8 cellular contexts compared by ENCODE assay signal in the genomic region with DNA sequence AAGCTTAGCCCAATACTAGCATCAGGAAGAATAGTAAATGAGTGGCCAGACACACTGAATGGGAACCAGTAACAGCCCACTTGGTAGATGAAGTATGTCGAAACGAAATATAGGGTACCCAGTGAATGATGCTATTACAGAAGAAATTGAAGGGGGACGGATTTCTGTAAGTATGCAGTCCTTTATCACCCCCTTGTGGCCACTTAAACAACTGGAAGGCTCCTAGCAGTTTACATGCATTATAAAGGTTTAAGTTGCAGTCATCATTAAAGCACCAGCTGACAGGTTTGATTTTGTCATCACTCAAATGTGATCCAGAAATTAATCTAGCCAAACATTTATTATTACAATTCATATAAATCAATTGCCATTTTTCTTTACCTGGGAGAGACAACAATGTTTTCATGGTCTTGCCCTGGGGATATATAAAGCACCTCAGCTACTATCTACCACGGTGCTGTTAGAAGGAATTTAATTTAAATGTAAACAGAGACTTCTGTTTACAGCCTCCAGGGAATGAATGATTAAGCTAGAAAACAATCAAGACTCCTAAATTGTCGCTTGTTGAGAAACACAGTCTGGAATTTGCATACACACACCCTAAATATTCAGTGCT. TPM values are rescaled to one million over a fixed set of nuclear protein-coding genes. Genes with fewer than 3 reads are reported as not detected.
A peak's percentile ranks its signal among the peaks of the same experiment; 100 is the strongest.
DNase-seq lines count a peak whose midpoint lies in the region; ATAC-seq, FAIRE-seq and TF ChIP-seq lines count a peak whose summit lies in the region.

No MANE protein-coding gene starts in this region.

- H3K9me3 ChIP-seq in CD4-positive, alpha-beta T cell (ENCODE audit: control insufficient read depth, low read length), result no peaks in the 10 kb centered on the region
- H3K9me3 ChIP-seq in neutrophil, result no peaks in the 10 kb centered on the region

- H3K36me3 ChIP-seq in neutrophil, result peaks cover 31% of the 10 kb centered on the region

- H3K4me3 ChIP-seq in neutrophil (ENCODE audit: low read depth in 1 of 2, low read length in 1 of 2), result no peak overlapping the region

- ATAC-seq in CD4-positive, alpha-beta T cell (ENCODE audit: poor library complexity), result peak; percentile 92
- ATAC-seq in HG03064 (IDR thresholded peaks at IDR 0.05; ENCODE audit: low read depth, unreplicated experiment) (peak; percentile 71), activated B cell treated with CpG ODN at 0.5 μM for 24 hours (ENCODE audit: low read depth) (peak; percentile 83)

- no peak overlapping the region for H3K27ac Mint-ChIP-seq in CD4-positive, alpha-beta T cell
- H3K27ac Mint-ChIP-seq in activated B cell treated with CpG ODN at 0.5 μM for 24 hours, result peak overlapping the region; percentile 35
- H3K27ac Mint-ChIP-seq in activated T-helper 1 cell treated with anti-CD3 and anti-CD28 coated beads, Interleukin-12 subunit alpha, Interleukin-12 subunit beta, Interleukin-2, Interleukin-4 antibody, amounts not matched to agents 30 ng/mL and 10 ng/mL and 1 ng/mL, durations not matched to agents 14 hours and 24 hours and 36 hours, result no peak overlapping the region

- no peaks in the 10 kb centered on the region for H3K27me3 ChIP-seq in CD4-positive, alpha-beta T cell (ENCODE audit: control insufficient read depth, insufficient read depth, low read length)
- H3K27me3 ChIP-seq in neutrophil, result no peaks in the 10 kb centered on the region

- no peak overlapping the region for H3K4me3 Mint-ChIP-seq in CD4-positive, alpha-beta T cell
- H3K4me3 Mint-ChIP-seq in activated B cell treated with CpG ODN at 0.5 μM for 24 hours, result no peak overlapping the region
- no peak overlapping the region for H3K4me3 Mint-ChIP-seq in activated T-helper 1 cell treated with anti-CD3 and anti-CD28 coated beads, Interleukin-12 subunit alpha, Interleukin-12 subunit beta, Interleukin-2, Interleukin-4 antibody, amounts not matched to agents 30 ng/mL and 10 ng/mL and 1 ng/mL, durations not matched to agents 14 hours and 24 hours and 36 hours

- H3K4me1 ChIP-seq in neutrophil (ENCODE audit: control insufficient read depth in 1 of 2, insufficient read depth in 1 of 2, low read depth in 1 of 2, low read length in 1 of 2), result peaks cover 3 to 12% of the 10 kb centered on the region in 2 experiments

- peak; percentile 82 for TF ChIP-seq CTCF in CD4-positive, alpha-beta T cell (IDR thresholded peaks at IDR 0.05)
- peak; percentile 36 for TF ChIP-seq CTCF in activated B cell treated with CpG ODN at 0.5 μM for 24 hours (IDR thresholded peaks at IDR 0.05)
- peak; percentile 76 for TF ChIP-seq CTCF in neutrophil (IDR thresholded peaks at IDR 0.05)

- H3K4me1 Mint-ChIP-seq in CD4-positive, alpha-beta T cell (ENCODE audit: low read depth), result peaks cover 16% of the 10 kb centered on the region
- peaks cover 7% of the 10 kb centered on the region for H3K4me1 Mint-ChIP-seq in activated B cell treated with CpG ODN at 0.5 μM for 24 hours
- peaks cover 2% of the 10 kb centered on the region for H3K4me1 Mint-ChIP-seq in activated T-helper 1 cell treated with anti-CD3 and anti-CD28 coated beads, Interleukin-12 subunit alpha, Interleukin-12 subunit beta, Interleukin-2, Interleukin-4 antibody, amounts not matched to agents 30 ng/mL and 10 ng/mL and 1 ng/mL, durations not matched to agents 14 hours and 24 hours and 36 hours (ENCODE audit: low read depth)

- peaks cover 30% of the 10 kb centered on the region for H3K36me3 Mint-ChIP-seq in CD4-positive, alpha-beta T cell (ENCODE audit: low read depth)
- peaks cover 33% of the 10 kb centered on the region for H3K36me3 Mint-ChIP-seq in activated B cell treated with CpG ODN at 0.5 μM for 24 hours (ENCODE audit: low read depth)
- peaks cover 14% of the 10 kb centered on the region for H3K36me3 Mint-ChIP-seq in activated T-helper 1 cell treated with anti-CD3 and anti-CD28 coated beads, Interleukin-12 subunit alpha, Interleukin-12 subunit beta, Interleukin-2, Interleukin-4 antibody, amounts not matched to agents 30 ng/mL and 10 ng/mL and 1 ng/mL, durations not matched to agents 14 hours and 24 hours and 36 hours (ENCODE audit: low read depth)

- H3K27me3 Mint-ChIP-seq in CD4-positive, alpha-beta T cell, result no peaks in the 10 kb centered on the region
- H3K27me3 Mint-ChIP-seq in activated B cell treated with CpG ODN at 0.5 μM for 24 hours, result no peaks in the 10 kb centered on the region
- H3K27me3 Mint-ChIP-seq in activated T-helper 1 cell treated with anti-CD3 and anti-CD28 coated beads, Interleukin-12 subunit alpha, Interleukin-12 subunit beta, Interleukin-2, Interleukin-4 antibody, amounts not matched to agents 30 ng/mL and 10 ng/mL and 1 ng/mL, durations not matched to agents 14 hours and 24 hours and 36 hours (ENCODE audit: insufficient read depth), result no peaks in the 10 kb centered on the region

- peak in 7 of 10 experiments; percentile 5 to 28 (median 10) for DNase-seq in CD4-positive, alpha-beta T cell
- DNase-seq in GM18507 (ENCODE audit: extremely low spot score, insufficient read length, low read depth) (no peak), NCI-H446 (lab: John Stamatoyannopoulos, UW) (peak; percentile 7 to 51), activated B cell treated with CpG ODN at 0.5 μM for 24 hours (no peak), fibroblast of gingiva (ENCODE audit: low read depth) (peak; percentile 56)
- DNase-seq in activated T-helper 1 cell treated with anti-CD3 and anti-CD28 coated beads, Interleukin-12 subunit alpha, Interleukin-12 subunit beta, Interleukin-2, Interleukin-4 antibody, amounts not matched to agents 30 ng/mL and 10 ng/mL and 1 ng/mL, durations not matched to agents 14 hours and 24 hours and 36 hours (ENCODE audit: low spot score), result no peak

- intact Hi-C loops in CD4-positive, alpha-beta T cell (cut with DNase I, micrococcal nuclease), result loop anchor here (1.0 to 5.0 kb wide), 3 partner anchors 125 to 869 kb away; no protein-coding TSS in a partner anchor
- intact Hi-C loops in activated B cell treated with CpG ODN at 0.5 μM for 24 hours (cut with micrococcal nuclease), result loop anchor here (1.0 kb wide), 3 partner anchors 125 to 869 kb away; no protein-coding TSS in a partner anchor
- intact Hi-C loops in activated T-helper 1 cell treated with anti-CD3 and anti-CD28 coated beads, Interleukin-12 subunit alpha, Interleukin-12 subunit beta, Interleukin-2, Interleukin-4 antibody, amounts not matched to agents 30 ng/mL and 10 ng/mL and 1 ng/mL, durations not matched to agents 14 hours and 24 hours and 36 hours (cut with micrococcal nuclease), result loop anchor here (1.0 to 2.0 kb wide), 3 partner anchors 125 to 610 kb away; no protein-coding TSS in a partner anchor

- H3K27ac ChIP-seq in CD4-positive, alpha-beta T cell (ENCODE audit: low read depth, low read length), result no peak overlapping the region
- no peak overlapping the region for H3K27ac ChIP-seq in neutrophil

- no peaks in the 10 kb centered on the region for H3K9me3 Mint-ChIP-seq in CD4-positive, alpha-beta T cell
- no peaks in the 10 kb centered on the region for H3K9me3 Mint-ChIP-seq in activated B cell treated with CpG ODN at 0.5 μM for 24 hours
- no peaks in the 10 kb centered on the region for H3K9me3 Mint-ChIP-seq in activated T-helper 1 cell treated with anti-CD3 and anti-CD28 coated beads, Interleukin-12 subunit alpha, Interleukin-12 subunit beta, Interleukin-2, Interleukin-4 antibody, amounts not matched to agents 30 ng/mL and 10 ng/mL and 1 ng/mL, durations not matched to agents 14 hours and 24 hours and 36 hours

- peak; percentile 83 for FAIRE-seq in GM18507 (lab: Jason Lieb, UNC)

- POLR2A ChIA-PET in CD4-positive, alpha-beta T cell (lab: Charles Lee), result interaction anchor here (1.2 to 1.3 kb wide), 2 partner anchors 126 to 135 kb away, joined by 3 to 4 read pairs; no protein-coding TSS in a partner anchor
- POLR2A ChIA-PET in activated B cell treated with CpG ODN at 0.5 μM for 24 hours (lab: Charles Lee), result interaction anchor here (0.8 to 1.7 kb wide), 2 partner anchors 8 to 125 kb away, joined by 3 to 10 read pairs; no protein-coding TSS in a partner anchor

- CTCF ChIA-PET in CD4-positive, alpha-beta T cell (lab: Charles Lee), result interaction anchor here (0.7 to 3.5 kb wide), 7 partner anchors 10 to 870 kb away, joined by 3 to 34 read pairs (median 5); no protein-coding TSS in a partner anchor
- CTCF ChIA-PET in activated B cell treated with CpG ODN at 0.5 μM for 24 hours (lab: Charles Lee), result interaction anchor here (0.7 to 6.5 kb wide), 9 partner anchors 9 to 1563 kb away, joined by 3 to 84 read pairs (median 4); no protein-coding TSS in a partner anchor

RNA-seq across cellular contexts. Expression of gene EIF1B, which starts 7.7 kb away (rescaled TPM):
- total RNA-seq in CD4-positive, alpha-beta T cell, result 100 to 1,000 TPM; 112 to 120 TPM
- total RNA-seq in activated B cell treated with CpG ODN at 0.5 μM for 24 hours, result 62.0 and 65.5 TPM in 2 replicates
- 49.1 and 49.6 TPM in 2 replicates for total RNA-seq in activated T-helper 1 cell treated with anti-CD3 and anti-CD28 coated beads, Interleukin-12 subunit alpha, Interleukin-12 subunit beta, Interleukin-2, Interleukin-4 antibody, amounts not matched to agents 30 ng/mL and 10 ng/mL and 1 ng/mL, durations not matched to agents 14 hours and 24 hours and 36 hours

Comparison
In these comparisons a context has a peak if more than half of its experiments do, and no peak if none do; other contexts are left out.
1. DNase-seq: peak in CD4-positive, alpha-beta T cell (7 of 10), NCI-H446 (2 of 2) and fibroblast of gingiva (single experiment); none in GM18507 (single experiment), activated B cell treated with CpG ODN at 0.5 μM for 24 hours (single experiment) and activated T-helper 1 cell treated with anti-CD3 and anti-CD28 coated beads, Interleukin-12 subunit alpha, Interleukin-12 subunit beta, Interleukin-2, Interleukin-4 antibody, amounts not matched to agents 30 ng/mL and 10 ng/mL and 1 ng/mL, durations not matched to agents 14 hours and 24 hours and 36 hours (single experiment).
2. Peak in every context shown above with its lines, with median percentiles within 50 percentile points of each other: ATAC-seq and CTCF ChIP-seq.